20 cellular contexts compared by ENCODE assay signal in the genomic region with DNA sequence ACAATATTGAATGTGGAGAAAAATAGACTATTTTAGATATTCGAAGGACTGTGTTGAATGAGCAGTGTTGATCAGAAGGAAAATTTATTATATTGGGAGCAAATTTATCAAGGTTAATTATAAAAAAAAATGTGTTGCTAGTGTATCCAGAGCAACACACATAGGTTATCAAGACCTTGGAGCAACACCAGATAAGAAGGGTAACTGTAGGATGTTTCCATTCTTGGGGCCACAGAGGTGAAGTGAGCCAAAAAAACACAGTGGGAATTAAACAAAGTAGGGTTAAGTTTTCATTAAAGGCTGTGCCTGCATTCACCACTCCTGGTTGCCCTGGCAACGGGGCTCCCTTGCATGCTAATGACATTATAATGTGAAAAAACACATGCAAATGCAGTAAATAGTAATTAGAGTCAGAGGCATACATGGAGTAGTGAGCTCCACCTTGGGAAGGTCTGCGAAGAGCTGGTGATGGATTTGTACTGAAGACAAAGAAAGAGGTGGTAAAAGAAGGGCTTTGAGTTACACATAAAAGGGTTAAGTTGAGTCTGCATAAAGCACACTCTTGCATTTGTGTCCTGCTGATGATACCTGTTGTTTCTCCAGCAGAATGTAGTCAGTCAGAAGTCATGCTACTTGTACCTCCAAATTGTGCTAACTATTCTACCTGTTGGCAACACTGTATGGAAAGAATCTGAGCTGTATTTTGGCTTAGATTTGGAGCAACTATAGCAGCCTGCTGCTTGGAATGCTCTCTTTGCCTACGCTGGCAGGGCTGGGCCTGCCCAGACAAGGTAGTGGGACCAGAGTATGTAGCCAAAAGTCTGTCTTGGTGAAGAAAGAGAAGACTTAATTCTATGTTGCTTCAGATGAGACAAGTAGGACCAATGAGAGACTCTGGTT. TPM values are rescaled to one million over a fixed set of nuclear protein-coding genes. Genes with fewer than 3 reads are reported as not detected.
DNase-seq lines count a peak whose midpoint lies in the region; ATAC-seq and TF ChIP-seq lines count a peak whose summit lies in the region.
"Had no signal": no experiment of that assay in that cellular context is flagged by ENCODE, and none has a peak within 500 bp of the region (broad histone marks: within the 10 kb centered on the region; RNA-seq: fewer than 3 reads in every experiment).

No MANE protein-coding gene starts in this region.

- H3K4me1 ChIP-seq in foreskin keratinocyte, result no peaks in the 10 kb centered on the region
- H3K4me1 ChIP-seq: sigmoid colon had no signal

- H3K4me1 Mint-ChIP-seq in activated naive CD4-positive, alpha-beta T cell treated with anti-CD3 and anti-CD28 coated beads, Interleukin-2, amount 10 ng/mL, durations not matched to agents 7 days and 5 days, result no peaks in the 10 kb centered on the region
- no peaks in the 10 kb centered on the region for H3K4me1 Mint-ChIP-seq in activated naive CD4-positive, alpha-beta T cell treated with anti-CD3 and anti-CD28 coated beads for 36 hours (ENCODE audit: low read depth)

- POLR2A ChIA-PET in RWPE1 (lab: Yijun Ruan, JAX; ENCODE audit: low non-redundant PET), result no interaction called here

- no peak overlapping the region for H3K4me3 Mint-ChIP-seq in activated naive CD4-positive, alpha-beta T cell treated with anti-CD3 and anti-CD28 coated beads, Interleukin-2, amount 10 ng/mL, durations not matched to agents 7 days and 5 days
- H3K4me3 Mint-ChIP-seq in activated naive CD4-positive, alpha-beta T cell treated with anti-CD3 and anti-CD28 coated beads for 36 hours, result no peak overlapping the region
- H3K4me3 Mint-ChIP-seq: activated CD8-positive, alpha-beta T cell treated with anti-CD3 and anti-CD28 coated beads for 36 hours; HFFc6 had no signal

- peak overlapping the region; percentile 8 for H3K27ac Mint-ChIP-seq in activated naive CD4-positive, alpha-beta T cell treated with anti-CD3 and anti-CD28 coated beads, Interleukin-2, amount 10 ng/mL, durations not matched to agents 7 days and 5 days
- no peak overlapping the region for H3K27ac Mint-ChIP-seq in activated naive CD4-positive, alpha-beta T cell treated with anti-CD3 and anti-CD28 coated beads for 36 hours
- H3K27ac Mint-ChIP-seq: activated CD8-positive, alpha-beta T cell treated with anti-CD3 and anti-CD28 coated beads for 36 hours; HFFc6 had no signal

- no peaks in the 10 kb centered on the region for H3K9me3 ChIP-seq in MG63
- H3K9me3 ChIP-seq: sigmoid colon had no signal

- no peak for TF ChIP-seq CTCF in RWPE1 (conservative IDR thresholded peaks at IDR 0.05; ENCODE audit: low read depth)
- TF ChIP-seq CTCF in foreskin keratinocyte (conservative IDR thresholded peaks at IDR 0.05), result no peak
- peak; percentile 2 for TF ChIP-seq CTCF in retinal pigment epithelial cell (conservative IDR thresholded peaks at IDR 0.05; ENCODE audit: low read depth, low read length)

- no peak for DNase-seq in activated naive CD4-positive, alpha-beta T cell treated with anti-CD3 and anti-CD28 coated beads, Interleukin-2, amount 10 ng/mL, durations not matched to agents 7 days and 5 days
- DNase-seq in activated naive CD4-positive, alpha-beta T cell treated with anti-CD3 and anti-CD28 coated beads for 36 hours, result no peak
- DNase-seq in RWPE1 (ENCODE audit: low spot score) (peak; percentile 45), foreskin keratinocyte (peak; percentile 37 to 70), retinal pigment epithelial cell (ENCODE audit: low read depth) (no peak), NCI-H1092 treated with DMSO at 0.1 percent for 48 hours (lab: John Stamatoyannopoulos, UW) (no peak), MG63 (no peak)
- DNase-seq: activated CD8-positive, alpha-beta T cell treated with anti-CD3 and anti-CD28 coated beads for 36 hours; activated T-cell treated with anti-CD3 and anti-CD28 coated beads, Interleukin-2, amount 50 U/mL, for 48 hours; DND-41; dorsolateral prefrontal cortex; head of caudate nucleus; HFFc6; NCI-H2081; NCI-H82; sigmoid colon; stimulated activated CD4-positive, alpha-beta T cell treated with anti-CD3 and anti-CD28 coated beads, Interleukin-1b, Interleukin-23, amount 100 ng/mL, for 48 hours had no signal

- intact Hi-C loops in activated naive CD4-positive, alpha-beta T cell treated with anti-CD3 and anti-CD28 coated beads for 36 hours (cut with micrococcal nuclease), result loop anchor here (5.0 kb wide), 1 partner anchor 376 kb away; no protein-coding TSS in a partner anchor

- no peak overlapping the region for H3K4me3 ChIP-seq in retinal pigment epithelial cell (ENCODE audit: low read length)
- no peak overlapping the region for H3K4me3 ChIP-seq in MG63
- H3K4me3 ChIP-seq: dorsolateral prefrontal cortex, sigmoid colon had no signal

- H3K27me3 ChIP-seq in foreskin keratinocyte, result no peaks in the 10 kb centered on the region
- H3K27me3 ChIP-seq in MG63, result no peaks in the 10 kb centered on the region
- H3K27me3 ChIP-seq: dorsolateral prefrontal cortex, sigmoid colon had no signal

- CTCF ChIA-PET in activated naive CD4-positive, alpha-beta T cell treated with anti-CD3 and anti-CD28 coated beads, Interleukin-2, amount 10 ng/mL, durations not matched to agents 7 days and 5 days (lab: Charles Lee), result no interaction called here
- CTCF ChIA-PET in activated naive CD4-positive, alpha-beta T cell treated with anti-CD3 and anti-CD28 coated beads for 36 hours (lab: Charles Lee), result interaction anchor here (0.5 kb wide), 1 partner anchor 331 kb away, joined by 3 read pairs; no protein-coding TSS in a partner anchor
- CTCF ChIA-PET in RWPE1 (lab: Yijun Ruan, JAX), result interaction anchor here (0.7 kb wide), 1 partner anchor 82 kb away, joined by 3 read pairs; no protein-coding TSS in a partner anchor

- peaks cover 2% of the 10 kb centered on the region for H3K36me3 Mint-ChIP-seq in activated naive CD4-positive, alpha-beta T cell treated with anti-CD3 and anti-CD28 coated beads, Interleukin-2, amount 10 ng/mL, durations not matched to agents 7 days and 5 days
- peaks cover 2% of the 10 kb centered on the region for H3K36me3 Mint-ChIP-seq in activated naive CD4-positive, alpha-beta T cell treated with anti-CD3 and anti-CD28 coated beads for 36 hours (ENCODE audit: low read depth)

- H3K36me3 ChIP-seq in MG63, result no peaks in the 10 kb centered on the region
- H3K36me3 ChIP-seq: sigmoid colon had no signal

- H3K27me3 Mint-ChIP-seq in activated naive CD4-positive, alpha-beta T cell treated with anti-CD3 and anti-CD28 coated beads, Interleukin-2, amount 10 ng/mL, durations not matched to agents 7 days and 5 days, result no peaks in the 10 kb centered on the region
- H3K27me3 Mint-ChIP-seq in activated naive CD4-positive, alpha-beta T cell treated with anti-CD3 and anti-CD28 coated beads for 36 hours (ENCODE audit: low read depth), result no peaks in the 10 kb centered on the region
- H3K27me3 Mint-ChIP-seq: activated CD8-positive, alpha-beta T cell treated with anti-CD3 and anti-CD28 coated beads for 36 hours had no signal

- ATAC-seq in foreskin keratinocyte (peak; percentile 91), GM18519 (IDR thresholded peaks at IDR 0.05; ENCODE audit: low FRiP score, unreplicated experiment) (no peak)
- ATAC-seq: activated CD8-positive, alpha-beta T cell treated with anti-CD3 and anti-CD28 coated beads for 36 hours; HepG2 had no signal

- peaks cover 5% of the 10 kb centered on the region for H3K9me3 Mint-ChIP-seq in activated naive CD4-positive, alpha-beta T cell treated with anti-CD3 and anti-CD28 coated beads, Interleukin-2, amount 10 ng/mL, durations not matched to agents 7 days and 5 days
- no peaks in the 10 kb centered on the region for H3K9me3 Mint-ChIP-seq in activated naive CD4-positive, alpha-beta T cell treated with anti-CD3 and anti-CD28 coated beads for 36 hours
- H3K9me3 Mint-ChIP-seq: activated CD8-positive, alpha-beta T cell treated with anti-CD3 and anti-CD28 coated beads for 36 hours; HFFc6 had no signal

- no peak overlapping the region for H3K27ac ChIP-seq in RWPE1
- no peak overlapping the region for H3K27ac ChIP-seq in foreskin keratinocyte
- H3K27ac ChIP-seq: dorsolateral prefrontal cortex, sigmoid colon, VCaP had no signal

RNA-seq across cellular contexts. Expression of a gene that starts 59.6 kb away (rescaled TPM):
- 1 to 10 TPM; 7.2 to 8.0 TPM for total RNA-seq in activated naive CD4-positive, alpha-beta T cell treated with anti-CD3 and anti-CD28 coated beads for 36 hours
- 4.7 and 5.6 TPM in 2 replicates for total RNA-seq in foreskin keratinocyte
- polyA plus RNA-seq in foreskin keratinocyte, result 5.4 and 5.5 TPM in 2 replicates
- total RNA-seq in MG63 (2014; rRNA removed; shearing (Covaris generic); ENCODE audit: low replicate concordance), result 3.1 and 5.9 TPM in 2 replicates

Comparison
In these comparisons a context has a peak if more than half of its experiments do, and no peak if none do; other contexts are left out.
1. DNase-seq: peak in RWPE1 (single experiment) and foreskin keratinocyte (2 of 2); none in activated naive CD4-positive, alpha-beta T cell treated with anti-CD3 and anti-CD28 coated beads, Interleukin-2, amount 10 ng/mL, durations not matched to agents 7 days and 5 days (single experiment), activated naive CD4-positive, alpha-beta T cell treated with anti-CD3 and anti-CD28 coated beads for 36 hours (single experiment), retinal pigment epithelial cell (single experiment), NCI-H1092 treated with DMSO at 0.1 percent for 48 hours (single experiment) and MG63 (single experiment).